8 cellular contexts compared by ENCODE assay signal in the genomic region with DNA sequence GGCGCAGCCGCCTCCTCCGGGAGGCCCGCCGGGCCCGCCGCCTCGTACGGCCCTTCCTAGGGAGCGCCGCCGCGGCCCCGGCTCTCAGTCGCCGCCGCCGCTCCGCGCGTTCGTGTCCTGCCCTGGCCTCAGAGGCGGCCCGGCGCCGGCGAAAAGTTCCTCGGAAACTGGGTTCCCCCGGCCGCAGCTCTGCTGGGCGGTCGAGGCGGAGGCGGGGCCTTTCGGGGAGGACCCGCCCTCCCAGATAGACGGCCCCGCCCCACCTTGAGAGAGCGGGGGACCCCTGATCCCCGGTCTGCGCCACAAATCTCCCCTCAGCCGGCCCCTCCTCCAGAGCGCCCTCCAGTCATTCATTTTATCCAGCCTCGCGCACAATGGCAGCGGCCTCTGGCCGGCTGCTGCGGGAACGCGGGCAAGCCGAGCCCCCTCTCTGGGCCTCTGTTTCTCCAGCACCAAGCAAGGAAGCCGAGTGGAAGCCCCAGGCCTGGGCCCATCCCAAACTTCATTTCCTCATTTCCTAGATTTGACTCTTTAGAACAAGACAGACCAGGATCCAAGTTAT. TPM values are rescaled to one million over a fixed set of nuclear protein-coding genes. Genes with fewer than 3 reads are reported as not detected.
A peak's percentile ranks its signal among the peaks of the same experiment; 100 is the strongest.
DNase-seq lines count a peak whose midpoint lies in the region; ATAC-seq and TF ChIP-seq lines count a peak whose summit lies in the region.

A gene (minus strand): TSS at position 169 of the 562 bp plus-strand sequence. CDS start 169 bp downstream, outside the sequence.

- peaks cover 73% of the 10 kb centered on the region for H3K4me1 ChIP-seq in OCI-LY7 (ENCODE audit: insufficient read depth, low read length, poor library complexity, severe bottlenecking)
- H3K4me1 ChIP-seq in neural progenitor cell = peaks cover 42% of the 10 kb centered on the region
- peaks cover 0 to 89% (median 67%) of the 10 kb centered on the region in 4 donors for H3K4me1 ChIP-seq in tibial nerve

- 2 to 4% methylated on average over 15 to 35 of the region's 52 CpGs for WGBS in tibial nerve, 2 donors

- H3K27me3 ChIP-seq in neural progenitor cell (no peaks in the 10 kb centered on the region), tibial nerve (no peaks in the 10 kb centered on the region)

- no peak for TF ChIP-seq CTCF in OCI-LY7 (conservative IDR thresholded peaks at IDR 0.05; ENCODE audit: low read length)
- TF ChIP-seq CTCF in foreskin fibroblast (IDR thresholded peaks at IDR 0.05; ENCODE audit: low read depth, low read length) = no peak
- TF ChIP-seq CTCF in neural progenitor cell (IDR thresholded peaks at IDR 0.05) = no peak
- peak in 1 of 5 experiments; percentile 3 for TF ChIP-seq CTCF in tibial nerve (IDR thresholded peaks at IDR 0.05)

- peak within 1 kb of the TSS; percentile 88 for H3K27ac ChIP-seq in OCI-LY7 (ENCODE audit: low read depth, low read length, poor library complexity, severe bottlenecking)
- peak within 1 kb of the TSS; percentile 93 for H3K27ac ChIP-seq in neural progenitor cell
- H3K27ac ChIP-seq in tibial nerve = peak within 1 kb of the TSS; percentile 99 to 100 (median 100)

- CTCF ChIA-PET in OCI-LY7 (lab: Charles Lee; ENCODE audit: unreplicated experiment) = interaction anchor here (1.3 to 1.5 kb wide), 3 partner anchors 9 to 16 kb away, joined by 3 to 4 read pairs (median 4); no protein-coding TSS in a partner anchor

- peak within 1 kb of the TSS; percentile 77 for H3K4me3 ChIP-seq in OCI-LY7 (ENCODE audit: low read depth, low read length, poor library complexity, severe bottlenecking)
- H3K4me3 ChIP-seq in foreskin fibroblast (ENCODE audit: low read depth in 1 of 2, low read length in 2 of 2) = peak within 1 kb of the TSS; percentile 88 to 89
- H3K4me3 ChIP-seq in neural progenitor cell = peak within 1 kb of the TSS; percentile 82
- H3K4me3 ChIP-seq in tibial nerve = peak within 1 kb of the TSS; percentile 93 to 99 (median 97)

- peak within 1 kb of the TSS; percentile 93 for H3K4me3 Mint-ChIP-seq in neural progenitor cell

- peaks cover 48% of the 10 kb centered on the region for H3F3A ChIP-seq in neural progenitor cell (ENCODE audit: low read depth)

- peak within 1 kb of the TSS; percentile 91 for H3K9ac ChIP-seq in neural progenitor cell

- H3K9me3 Mint-ChIP-seq in neural progenitor cell = no peaks in the 10 kb centered on the region

- H3K79me2 ChIP-seq in OCI-LY7 (ENCODE audit: insufficient read depth, low read depth, low read length) = peaks cover 39% of the 10 kb centered on the region
- peaks cover 40% of the 10 kb centered on the region for H3K79me2 ChIP-seq in neural progenitor cell (ENCODE audit: low read depth)

- H3K27me3 Mint-ChIP-seq in neural progenitor cell (ENCODE audit: insufficient read depth, low read depth) = peaks cover 5% of the 10 kb centered on the region

- POLR2A ChIA-PET in OCI-LY7 (lab: Charles Lee) = interaction anchor here (0.5 to 2.5 kb wide), 11 partner anchors 10 to 253 kb away, joined by 3 to 10 read pairs (median 5); no protein-coding TSS in a partner anchor

- no peaks in the 10 kb centered on the region for H3K9me2 ChIP-seq in OCI-LY7 (ENCODE audit: insufficient read depth, low read length)

- H3K27ac Mint-ChIP-seq in neural progenitor cell = peak within 1 kb of the TSS; percentile 97

- no TSS peak for BruUV-seq in OCI-LY7 (replicated peaks; lab: Mats Ljungman, UMichigan)

- H3K4me2 ChIP-seq in OCI-LY7 (ENCODE audit: low read length) = peak within 1 kb of the TSS; percentile 93
- peak within 1 kb of the TSS; percentile 76 for H3K4me2 ChIP-seq in neural progenitor cell

- peaks cover 19% of the 10 kb centered on the region for H3K36me3 ChIP-seq in OCI-LY7 (ENCODE audit: insufficient read depth, low read length)
- H3K36me3 ChIP-seq in neural progenitor cell = no peaks in the 10 kb centered on the region
- no peaks in the 10 kb centered on the region for H3K36me3 ChIP-seq in tibial nerve

- peak; percentile 23 for ATAC-seq in HG02852 (IDR thresholded peaks at IDR 0.05; ENCODE audit: unreplicated experiment)

- peak; percentile 28 to 46 for DNase-seq in NOMO-1 (lab: John Stamatoyannopoulos, UW; ENCODE audit: unreplicated experiment in 2 of 2)
- DNase-seq in NOMO-1 treated with dmso at 0.1 percent for 144 hours (lab: John Stamatoyannopoulos, UW; ENCODE audit: unreplicated experiment) = no peak
- DNase-seq in OCI-LY7 (ENCODE audit: low spot score) = peak; percentile 77
- DNase-seq in activated effector memory CD4-positive, alpha-beta T cell treated with Interleukin-2 at 50 U/mL for 16 hours = peak; percentile 22
- peak; percentile 53 to 86 for DNase-seq in foreskin fibroblast
- peak; percentile 94 for DNase-seq in neural progenitor cell (ENCODE audit: low spot score)
- DNase-seq in tibial nerve (ENCODE audit: low spot score in 2 of 2) = peak in 1 of 2 donors; percentile 36

- H4K20me1 ChIP-seq in OCI-LY7 (ENCODE audit: insufficient read depth, low read length) = no peaks in the 10 kb centered on the region
- peaks cover 40% of the 10 kb centered on the region for H4K20me1 ChIP-seq in neural progenitor cell (ENCODE audit: low read depth)

- no peaks in the 10 kb centered on the region for H3K9me3 ChIP-seq in OCI-LY7 (ENCODE audit: low read length)
- H3K9me3 ChIP-seq in neural progenitor cell (ENCODE audit: low read depth) = no peaks in the 10 kb centered on the region
- no peaks in the 10 kb centered on the region for H3K9me3 ChIP-seq in tibial nerve

- no peak for TF ChIP-seq POLR2A in tibial nerve (IDR thresholded peaks at IDR 0.05)

- no peak for TF ChIP-seq EP300 in tibial nerve (IDR thresholded peaks at IDR 0.05)

- intact Hi-C loops in OCI-LY7 (cut with micrococcal nuclease; ENCODE audit: unreplicated experiment) = loop anchor here (1.0 to 2.0 kb wide), 2 partner anchors 14 to 80 kb away; no protein-coding TSS in a partner anchor

- H3K36me3 Mint-ChIP-seq in neural progenitor cell = peaks cover 5% of the 10 kb centered on the region

- peaks cover 69% of the 10 kb centered on the region for H3K4me1 Mint-ChIP-seq in neural progenitor cell

- H2AFZ ChIP-seq in OCI-LY7 (ENCODE audit: low read length) = no peak within 1 kb of the TSS
- no peak within 1 kb of the TSS for H2AFZ ChIP-seq in neural progenitor cell (replicated peaks)

RNA-seq across cellular contexts. Expression of the gene that starts here (rescaled TPM):
- 48.4 and 70.4 TPM in 2 replicates for total RNA-seq in OCI-LY7 (2014; rRNA removed; shearing (Covaris generic))
- total RNA-seq in OCI-LY7 (2022) = 187 and 213 TPM in 2 replicates
- 12.7 and 41.0 TPM in 2 replicates for total RNA-seq in neural progenitor cell (ENCODE audit: low replicate concordance)
- total RNA-seq in tibial nerve = 100 to 1,000 TPM; 115 to 253 (median 191) TPM
